ENCODE assay signal across 1 cellular context in the genomic region with DNA sequence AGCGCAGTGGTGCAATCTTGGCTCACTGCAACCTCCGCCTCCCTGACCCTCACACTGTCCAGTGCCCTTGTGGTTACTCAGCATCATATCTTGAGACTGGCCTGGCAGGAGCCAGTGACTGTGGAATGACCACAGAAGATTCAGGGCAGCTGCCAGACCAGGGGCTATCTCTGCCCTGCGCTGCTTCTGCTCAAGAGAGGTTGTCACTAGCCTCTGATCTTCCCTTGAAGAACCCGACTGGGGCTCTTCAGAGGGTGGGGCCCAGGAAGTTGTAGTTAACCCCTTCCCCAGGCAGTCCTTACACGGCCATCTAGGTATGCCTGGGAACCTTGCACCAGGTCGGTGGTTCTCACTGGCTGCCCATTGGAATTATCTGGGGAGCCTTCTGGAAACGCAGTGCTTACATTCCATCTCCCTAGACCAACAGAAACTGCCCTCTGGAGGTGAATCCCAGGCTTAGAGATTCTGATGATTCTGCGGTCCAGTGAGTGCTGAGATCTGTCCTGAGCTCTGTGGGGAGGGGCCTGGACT.
TF ChIP-seq lines count a peak whose summit lies in the region.

No MANE protein-coding gene starts in this region.

TF ChIP-seq in GM23338, 12 proteins besides CTCF, POLR2A, EP300 and RAD21:
- TF ChIP-seq, protein P1, sequence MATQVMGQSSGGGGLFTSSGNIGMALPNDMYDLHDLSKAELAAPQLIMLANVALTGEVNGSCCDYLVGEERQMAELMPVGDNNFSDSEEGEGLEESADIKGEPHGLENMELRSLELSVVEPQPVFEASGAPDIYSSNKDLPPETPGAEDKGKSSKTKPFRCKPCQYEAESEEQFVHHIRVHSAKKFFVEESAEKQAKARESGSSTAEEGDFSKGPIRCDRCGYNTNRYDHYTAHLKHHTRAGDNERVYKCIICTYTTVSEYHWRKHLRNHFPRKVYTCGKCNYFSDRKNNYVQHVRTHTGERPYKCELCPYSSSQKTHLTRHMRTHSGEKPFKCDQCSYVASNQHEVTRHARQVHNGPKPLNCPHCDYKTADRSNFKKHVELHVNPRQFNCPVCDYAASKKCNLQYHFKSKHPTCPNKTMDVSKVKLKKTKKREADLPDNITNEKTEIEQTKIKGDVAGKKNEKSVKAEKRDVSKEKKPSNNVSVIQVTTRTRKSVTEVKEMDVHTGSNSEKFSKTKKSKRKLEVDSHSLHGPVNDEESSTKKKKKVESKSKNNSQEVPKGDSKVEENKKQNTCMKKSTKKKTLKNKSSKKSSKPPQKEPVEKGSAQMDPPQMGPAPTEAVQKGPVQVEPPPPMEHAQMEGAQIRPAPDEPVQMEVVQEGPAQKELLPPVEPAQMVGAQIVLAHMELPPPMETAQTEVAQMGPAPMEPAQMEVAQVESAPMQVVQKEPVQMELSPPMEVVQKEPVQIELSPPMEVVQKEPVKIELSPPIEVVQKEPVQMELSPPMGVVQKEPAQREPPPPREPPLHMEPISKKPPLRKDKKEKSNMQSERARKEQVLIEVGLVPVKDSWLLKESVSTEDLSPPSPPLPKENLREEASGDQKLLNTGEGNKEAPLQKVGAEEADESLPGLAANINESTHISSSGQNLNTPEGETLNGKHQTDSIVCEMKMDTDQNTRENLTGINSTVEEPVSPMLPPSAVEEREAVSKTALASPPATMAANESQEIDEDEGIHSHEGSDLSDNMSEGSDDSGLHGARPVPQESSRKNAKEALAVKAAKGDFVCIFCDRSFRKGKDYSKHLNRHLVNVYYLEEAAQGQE (IDR thresholded peaks at IDR 0.05; ENCODE audit: unreplicated experiment) = no peak
- TF ChIP-seq, protein P2, sequence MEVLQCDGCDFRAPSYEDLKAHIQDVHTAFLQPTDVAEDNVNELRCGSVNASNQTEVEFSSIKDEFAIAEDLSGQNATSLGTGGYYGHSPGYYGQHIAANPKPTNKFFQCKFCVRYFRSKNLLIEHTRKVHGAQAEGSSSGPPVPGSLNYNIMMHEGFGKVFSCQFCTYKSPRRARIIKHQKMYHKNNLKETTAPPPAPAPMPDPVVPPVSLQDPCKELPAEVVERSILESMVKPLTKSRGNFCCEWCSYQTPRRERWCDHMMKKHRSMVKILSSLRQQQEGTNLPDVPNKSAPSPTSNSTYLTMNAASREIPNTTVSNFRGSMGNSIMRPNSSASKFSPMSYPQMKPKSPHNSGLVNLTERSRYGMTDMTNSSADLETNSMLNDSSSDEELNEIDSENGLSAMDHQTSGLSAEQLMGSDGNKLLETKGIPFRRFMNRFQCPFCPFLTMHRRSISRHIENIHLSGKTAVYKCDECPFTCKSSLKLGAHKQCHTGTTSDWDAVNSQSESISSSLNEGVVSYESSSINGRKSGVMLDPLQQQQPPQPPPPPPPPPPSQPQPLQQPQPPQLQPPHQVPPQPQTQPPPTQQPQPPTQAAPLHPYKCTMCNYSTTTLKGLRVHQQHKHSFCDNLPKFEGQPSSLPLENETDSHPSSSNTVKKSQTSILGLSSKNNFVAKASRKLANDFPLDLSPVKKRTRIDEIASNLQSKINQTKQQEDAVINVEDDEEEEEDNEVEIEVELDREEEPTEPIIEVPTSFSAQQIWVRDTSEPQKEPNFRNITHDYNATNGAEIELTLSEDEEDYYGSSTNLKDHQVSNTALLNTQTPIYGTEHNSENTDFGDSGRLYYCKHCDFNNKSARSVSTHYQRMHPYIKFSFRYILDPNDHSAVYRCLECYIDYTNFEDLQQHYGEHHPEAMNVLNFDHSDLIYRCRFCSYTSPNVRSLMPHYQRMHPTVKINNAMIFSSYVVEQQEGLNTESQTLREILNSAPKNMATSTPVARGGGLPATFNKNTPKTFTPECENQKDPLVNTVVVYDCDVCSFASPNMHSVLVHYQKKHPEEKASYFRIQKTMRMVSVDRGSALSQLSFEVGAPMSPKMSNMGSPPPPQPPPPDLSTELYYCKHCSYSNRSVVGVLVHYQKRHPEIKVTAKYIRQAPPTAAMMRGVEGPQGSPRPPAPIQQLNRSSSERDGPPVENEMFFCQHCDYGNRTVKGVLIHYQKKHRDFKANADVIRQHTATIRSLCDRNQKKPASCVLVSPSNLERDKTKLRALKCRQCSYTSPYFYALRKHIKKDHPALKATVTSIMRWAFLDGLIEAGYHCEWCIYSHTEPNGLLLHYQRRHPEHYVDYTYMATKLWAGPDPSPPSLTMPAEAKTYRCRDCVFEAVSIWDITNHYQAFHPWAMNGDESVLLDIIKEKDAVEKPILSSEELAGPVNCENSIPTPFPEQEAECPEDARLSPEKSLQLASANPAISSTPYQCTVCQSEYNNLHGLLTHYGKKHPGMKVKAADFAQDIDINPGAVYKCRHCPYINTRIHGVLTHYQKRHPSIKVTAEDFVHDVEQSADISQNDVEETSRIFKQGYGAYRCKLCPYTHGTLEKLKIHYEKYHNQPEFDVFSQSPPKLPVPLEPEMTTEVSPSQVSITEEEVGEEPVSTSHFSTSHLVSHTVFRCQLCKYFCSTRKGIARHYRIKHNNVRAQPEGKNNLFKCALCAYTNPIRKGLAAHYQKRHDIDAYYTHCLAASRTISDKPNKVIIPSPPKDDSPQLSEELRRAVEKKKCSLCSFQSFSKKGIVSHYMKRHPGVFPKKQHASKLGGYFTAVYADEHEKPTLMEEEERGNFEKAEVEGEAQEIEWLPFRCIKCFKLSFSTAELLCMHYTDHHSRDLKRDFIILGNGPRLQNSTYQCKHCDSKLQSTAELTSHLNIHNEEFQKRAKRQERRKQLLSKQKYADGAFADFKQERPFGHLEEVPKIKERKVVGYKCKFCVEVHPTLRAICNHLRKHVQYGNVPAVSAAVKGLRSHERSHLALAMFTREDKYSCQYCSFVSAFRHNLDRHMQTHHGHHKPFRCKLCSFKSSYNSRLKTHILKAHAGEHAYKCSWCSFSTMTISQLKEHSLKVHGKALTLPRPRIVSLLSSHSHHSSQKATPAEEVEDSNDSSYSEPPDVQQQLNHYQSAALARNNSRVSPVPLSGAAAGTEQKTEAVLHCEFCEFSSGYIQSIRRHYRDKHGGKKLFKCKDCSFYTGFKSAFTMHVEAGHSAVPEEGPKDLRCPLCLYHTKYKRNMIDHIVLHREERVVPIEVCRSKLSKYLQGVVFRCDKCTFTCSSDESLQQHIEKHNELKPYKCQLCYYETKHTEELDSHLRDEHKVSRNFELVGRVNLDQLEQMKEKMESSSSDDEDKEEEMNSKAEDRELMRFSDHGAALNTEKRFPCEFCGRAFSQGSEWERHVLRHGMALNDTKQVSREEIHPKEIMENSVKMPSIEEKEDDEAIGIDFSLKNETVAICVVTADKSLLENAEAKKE (CRISPR knock-in tag; IDR thresholded peaks at IDR 0.05) = no peak
- TF ChIP-seq ZNF331 (CRISPR knock-in tag; IDR thresholded peaks at IDR 0.05; ENCODE audit: low read depth) (no peak), JUNB (IDR thresholded peaks at IDR 0.05; ENCODE audit: unreplicated experiment) (no peak), EZH2phosphoT487 (IDR thresholded peaks at IDR 0.05; ENCODE audit: unreplicated experiment) (no peak), EZH2 (IDR thresholded peaks at IDR 0.05; ENCODE audit: low read depth, unreplicated experiment) (no peak), NANOG (IDR thresholded peaks at IDR 0.05; ENCODE audit: borderline replicate concordance) (no peak), STAT1 (IDR thresholded peaks at IDR 0.05; ENCODE audit: unreplicated experiment) (no peak), POLR2AphosphoS5 (IDR thresholded peaks at IDR 0.05; ENCODE audit: low read depth) (no peak), CREB1 (CRISPR knock-in tag; IDR thresholded peaks at IDR 0.05; ENCODE audit: low read depth) (no peak)
- TF ChIP-seq, protein P3, sequence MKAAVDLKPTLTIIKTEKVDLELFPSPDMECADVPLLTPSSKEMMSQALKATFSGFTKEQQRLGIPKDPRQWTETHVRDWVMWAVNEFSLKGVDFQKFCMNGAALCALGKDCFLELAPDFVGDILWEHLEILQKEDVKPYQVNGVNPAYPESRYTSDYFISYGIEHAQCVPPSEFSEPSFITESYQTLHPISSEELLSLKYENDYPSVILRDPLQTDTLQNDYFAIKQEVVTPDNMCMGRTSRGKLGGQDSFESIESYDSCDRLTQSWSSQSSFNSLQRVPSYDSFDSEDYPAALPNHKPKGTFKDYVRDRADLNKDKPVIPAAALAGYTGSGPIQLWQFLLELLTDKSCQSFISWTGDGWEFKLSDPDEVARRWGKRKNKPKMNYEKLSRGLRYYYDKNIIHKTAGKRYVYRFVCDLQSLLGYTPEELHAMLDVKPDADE (IDR thresholded peaks at IDR 0.05) = no peak
TF ChIP-seq in GM23338: peak in this region for 0.
